28 cellular contexts compared by ENCODE assay signal in the genomic region with DNA sequence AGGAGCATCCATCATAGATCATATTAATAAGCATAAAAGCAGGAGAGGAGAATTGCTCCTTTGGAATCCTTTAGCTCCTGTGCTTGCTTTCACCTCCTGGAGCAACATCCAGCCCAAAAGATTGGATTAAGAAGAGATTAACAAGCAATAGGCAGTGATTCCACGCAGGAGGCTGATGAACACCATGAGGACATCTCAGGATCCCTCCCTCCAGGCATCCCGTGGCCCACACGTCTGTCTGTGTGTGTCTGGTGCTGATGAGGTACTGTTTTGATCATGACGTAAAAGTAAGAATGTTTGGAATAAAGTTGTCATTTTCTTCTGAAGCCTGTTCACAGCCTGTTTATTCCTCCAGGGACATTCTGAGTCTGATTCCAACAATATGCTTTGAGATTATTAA.
DNase-seq lines count a peak whose midpoint lies in the region; ATAC-seq, FAIRE-seq and TF ChIP-seq lines count a peak whose summit lies in the region.
"Had no signal": no experiment of that assay in that cellular context is flagged by ENCODE, and none has a peak within 500 bp of the region (broad histone marks: within the 10 kb centered on the region; RNA-seq: fewer than 3 reads in every experiment).

No MANE protein-coding gene starts in this region.

- no peak overlapping the region for H3K4me2 ChIP-seq in K562 (ENCODE audit: insufficient read depth, low read length)
- H3K4me2 ChIP-seq: BLaER1 had no signal

- H3K27me3 ChIP-seq in K562 (ENCODE audit: control insufficient read depth in 2 of 2, insufficient read depth in 2 of 2, low read length in 2 of 2) = no peaks in the 10 kb centered on the region
- H3K27me3 ChIP-seq: BE2C, BLaER1 had no signal

- no peaks in the 10 kb centered on the region for H4K20me1 ChIP-seq in K562 (replicated peaks; ENCODE audit: control insufficient read depth, insufficient read depth, low read length)
- H4K20me1 ChIP-seq: BLaER1 had no signal

- DNase-seq in left ventricle myocardium superior (no peak), Right ventricle myocardium superior (no peak), NCI-H82 treated with DMSO at 0.1 percent for 48 hours (lab: John Stamatoyannopoulos, UW; ENCODE audit: unreplicated experiment) (peak; percentile 50), K562 (ENCODE audit: extremely low read depth in 1 of 4, low spot score in 3 of 4) (no peak), sciatic nerve (ENCODE audit: low spot score) (no peak), NCI-H1436 treated with DMSO at 0.1 percent for 48 hours (lab: John Stamatoyannopoulos, UW) (no peak)
- DNase-seq: 8988T; ACHN; BE2C; C1 segment of cervical spinal cord; CD4-positive, alpha-beta memory T cell; CD4-positive, CD25-positive, alpha-beta regulatory T cell; CD8-positive, alpha-beta memory T cell; COR-L47; DMS 273 treated with DMSO at 0.1 percent for 48 hours; DMS153; DMS53; DMS79; DND-41; EL; GDM1 had no signal

- no peak for TF ChIP-seq POLR2A in K562 (conservative IDR thresholded peaks at IDR 0.05)

- no peak overlapping the region for H3K4me3 ChIP-seq in K562
- H3K4me3 ChIP-seq: BLaER1, GM12878 had no signal

- ATAC-seq in left ventricle myocardium superior = peak; percentile 54
- ATAC-seq in Right ventricle myocardium superior (ENCODE audit: poor library complexity) = no peak
- ATAC-seq in K562 = no peak
- peak; percentile 61 for ATAC-seq in sciatic nerve
- no peak for ATAC-seq in HG03097 (IDR thresholded peaks at IDR 0.05; ENCODE audit: low FRiP score, unreplicated experiment)
- ATAC-seq in GM19324 (IDR thresholded peaks at IDR 0.05; ENCODE audit: low FRiP score, unreplicated experiment) = no peak
- ATAC-seq: GM12878 had no signal

- no peak overlapping the region for H3K27ac ChIP-seq in K562 (ENCODE audit: extremely low read depth, low read depth, low read length)
- H3K27ac ChIP-seq: BLaER1 had no signal

- no peak for TF ChIP-seq EP300 in K562 (IDR thresholded peaks at IDR 0.05; ENCODE audit: low read length)

- H3K79me2 ChIP-seq in K562 (ENCODE audit: control insufficient read depth, insufficient read depth, low read length) = no peaks in the 10 kb centered on the region

- intact Hi-C loops in left ventricle myocardium superior (cut with micrococcal nuclease) = no loop called here
- intact Hi-C loops in Right ventricle myocardium superior (cut with DNase I) = no loop called here
- intact Hi-C loops in K562 (cut with micrococcal nuclease) = no loop called here
- intact Hi-C loops in sciatic nerve (cut with DNase I) = no loop called here

- no peak for FAIRE-seq in K562 (lab: Jason Lieb, UNC)
- FAIRE-seq: A204.1, GM12878, GM12892, GM18507 had no signal

- no peaks in the 10 kb centered on the region; the same call in 1 of the 2 replicates for H3K9me3 ChIP-seq in K562 (replicated peaks; ENCODE audit: control insufficient read depth, insufficient read depth, low read depth, low read length)
- H3K9me3 ChIP-seq: BE2C, BLaER1 had no signal

- CTCF ChIA-PET in K562 (lab: Yijun Ruan, JAX; ENCODE audit: low intra/inter-chr PET ratio) = no interaction called here

- 49% methylated on average over 4 of the region's 4 CpGs for WGBS in K562 (ENCODE audit: insufficient coverage, low coverage, missing lambda C conversion rate)

- TF ChIP-seq CTCF in K562 (IDR thresholded peaks at IDR 0.05 in 2 of 3, conservative IDR thresholded peaks at IDR 0.05 in 1 of 3; ENCODE audit: insufficient read depth in 2 of 3, low read depth in 1 of 3, low read length in 3 of 3) = no peak

- POLR2A ChIA-PET in K562 (lab: Yijun Ruan, JAX) = interaction anchor here (0.8 to 1.1 kb wide), 3 partner anchors 9 to 43 kb away, joined by 4 to 5 read pairs (median 4); no protein-coding TSS in a partner anchor

- no peak overlapping the region for H3K9ac ChIP-seq in K562 (ENCODE audit: insufficient read depth in 1 of 2, low read depth in 2 of 2, low read length in 2 of 2)
- H3K9ac ChIP-seq: BLaER1 had no signal

- TF ChIP-seq RAD21 in K562 (CRISPR knock-in tag; conservative IDR thresholded peaks at IDR 0.05 in 1 of 2, IDR thresholded peaks at IDR 0.05 in 1 of 2) = no peak

- H3K4me1 ChIP-seq in K562 (replicated peaks in 1 of 2; ENCODE audit: control insufficient read depth in 2 of 2, insufficient read depth in 2 of 2, low read length in 2 of 2) = 0 out of 5 replicates have a peak, but pooled peaks cover 0 to 3% of the 10 kb centered on the region in 2 experiments
- H3K4me1 ChIP-seq: BE2C, BLaER1 had no signal

- no peaks in the 10 kb centered on the region for H3K36me3 ChIP-seq in K562 (ENCODE audit: control insufficient read depth, insufficient read depth, low read length)
- H3K36me3 ChIP-seq: BE2C, BLaER1 had no signal

- no peaks in the 10 kb centered on the region for H3K9me1 ChIP-seq in K562 (ENCODE audit: control insufficient read depth, insufficient read depth, low read length)

- in situ Hi-C loops in K562 (cut with MboI) = no loop called here

- H2AFZ ChIP-seq in K562 (ENCODE audit: low read depth, low read length) = 0 out of 2 replicates have a peak overlapping the region, but pooled peaks have one; percentile 13

- BruUV-seq in K562 (replicated peaks; lab: Mats Ljungman, UMichigan) = no TSS peak

TF ChIP-seq in K562, 482 proteins besides CTCF, POLR2A, EP300 and RAD21:
- no peak for TF ChIP-seq ZFX (CRISPR knock-in tag; IDR thresholded peaks at IDR 0.05)

Comparison
In these comparisons a context has a peak if more than half of its experiments do, and no peak if none do; other contexts are left out.
1. ATAC-seq: peak in left ventricle myocardium superior (single experiment) and sciatic nerve (single experiment); none in Right ventricle myocardium superior (single experiment), K562 (single experiment), HG03097 (single experiment) and GM19324 (single experiment).